Comparison of ENCODE assay signal across 13 cellular contexts in genomic region chr19:49165111-49165750, GRCh38. TPM values are rescaled to one million over a fixed set of nuclear protein-coding genes. Genes with fewer than 3 reads are reported as not detected.
DNase-seq lines count a peak whose midpoint lies in the region; ATAC-seq and TF ChIP-seq lines count a peak whose summit lies in the region.
"Had no signal": no experiment of that assay in that cellular context is flagged by ENCODE, and none has a peak within 500 bp of the region (broad histone marks: within the 10 kb centered on the region; RNA-seq: fewer than 3 reads in every experiment).

No MANE protein-coding gene starts in this region.

- ATAC-seq in WTC11 (no peak), mucosa of descending colon (peak; percentile 67), GM19328 (IDR thresholded peaks at IDR 0.05; ENCODE audit: unreplicated experiment) (no peak), HG03442 (IDR thresholded peaks at IDR 0.05; ENCODE audit: unreplicated experiment) (no peak), HG03565 (IDR thresholded peaks at IDR 0.05; ENCODE audit: unreplicated experiment) (no peak)

- peak overlapping the region; percentile 29 for H3K4me3 Mint-ChIP-seq in WTC11
- H3K4me3 Mint-ChIP-seq: activated CD4-positive, alpha-beta T cell treated with anti-CD3 and anti-CD28 coated beads, Interleukin-2, amount 10 ng/mL, durations not matched to agents 24 days and 14 days had no signal

- no peak for TF ChIP-seq CTCF in WTC11 (IDR thresholded peaks at IDR 0.05)
- TF ChIP-seq CTCF in mucosa of descending colon (IDR thresholded peaks at IDR 0.05), result no peak
- TF ChIP-seq CTCF in tibial artery (IDR thresholded peaks at IDR 0.05), result no peak

- CTCF ChIA-PET in WTC11 (lab: Charles Lee), result interaction anchor here (0.6 to 3.3 kb wide), 11 partner anchors 10 to 172 kb away, joined by 3 to 21 read pairs (median 6); partner anchors contain the start of genes HRC, LIN7B and RUVBL2

- H3K27me3 ChIP-seq in esophagus (ENCODE audit: control insufficient read depth in 1 of 2, insufficient read depth in 2 of 2, low read length in 2 of 2), result no peaks in the 10 kb centered on the region
- no peaks in the 10 kb centered on the region for H3K27me3 ChIP-seq in tibial artery

- POLR2A ChIA-PET in WTC11 (lab: Charles Lee), result interaction anchor here (0.5 to 0.7 kb wide), 2 partner anchors 10 to 79 kb away, joined by 3 to 4 read pairs; partner anchors contain the start of gene HRC

- H3K4me3 ChIP-seq in esophagus (ENCODE audit: low read depth in 1 of 2, low read length in 2 of 2), result no peak overlapping the region
- no peak overlapping the region for H3K4me3 ChIP-seq in mucosa of descending colon
- peak overlapping the region; percentile 3 to 12 for H3K4me3 ChIP-seq in tibial artery

- peaks cover 8% of the 10 kb centered on the region for H3K27me3 Mint-ChIP-seq in WTC11 (ENCODE audit: low read depth)

- H3K36me3 ChIP-seq in esophagus (ENCODE audit: control insufficient read depth in 2 of 2, insufficient read depth in 2 of 2, low read length in 1 of 2), result peaks cover 0 to 12% of the 10 kb centered on the region in 2 donors
- H3K36me3 ChIP-seq in mucosa of descending colon (ENCODE audit: low read depth), result no peaks in the 10 kb centered on the region
- H3K36me3 ChIP-seq in tibial artery, result peaks cover 8 to 28% (median 23%) of the 10 kb centered on the region in 3 donors

- H3K27ac ChIP-seq in esophagus (ENCODE audit: low read depth in 2 of 2, low read length in 1 of 2), result peak overlapping the region; percentile 43 to 59
- peak overlapping the region; percentile 82 to 87 for H3K27ac ChIP-seq in tibial artery
- H3K27ac ChIP-seq: parathyroid adenoma had no signal

- DNase-seq in WTC11 (ENCODE audit: low spot score) (no peak), mucosa of descending colon (peak in 2 of 3 donors; percentile 32 to 57), tibial artery (peak; percentile 42 to 81)
- DNase-seq: activated CD4-positive, alpha-beta T cell treated with anti-CD3 and anti-CD28 coated beads, Interleukin-2, amount 10 ng/mL, durations not matched to agents 24 days and 14 days; effector memory CD4-positive, alpha-beta T cell had no signal

- peaks cover 6% of the 10 kb centered on the region for H3K4me1 Mint-ChIP-seq in WTC11
- H3K4me1 Mint-ChIP-seq: activated CD4-positive, alpha-beta T cell treated with anti-CD3 and anti-CD28 coated beads, Interleukin-2, amount 10 ng/mL, durations not matched to agents 24 days and 14 days had no signal

- H3K36me3 Mint-ChIP-seq in WTC11, result no peaks in the 10 kb centered on the region

- H3K4me1 ChIP-seq in esophagus (ENCODE audit: control insufficient read depth in 2 of 2, insufficient read depth in 2 of 2, low read length in 1 of 2) (peaks cover 2 to 8% of the 10 kb centered on the region in 2 donors), mucosa of descending colon (ENCODE audit: low read depth) (peaks cover 46% of the 10 kb centered on the region), tibial artery (peaks cover 0 to 25% (median 19%) of the 10 kb centered on the region in 4 donors)
- H3K4me1 ChIP-seq: parathyroid adenoma had no signal

- H3K9me3 Mint-ChIP-seq in WTC11, result no peaks in the 10 kb centered on the region
- H3K9me3 Mint-ChIP-seq: activated CD4-positive, alpha-beta T cell treated with anti-CD3 and anti-CD28 coated beads, Interleukin-2, amount 10 ng/mL, durations not matched to agents 24 days and 14 days had no signal

- intact Hi-C loops in mucosa of descending colon (cut with DNase I, micrococcal nuclease), result no loop called here
- intact Hi-C loops in tibial artery (cut with DNase I; ENCODE audit: low total_unique reads), result no loop called here

- WGBS in esophagus, 2 donors, result 32 to 39% methylated on average over 24 of the region's 24 CpGs

- no peaks in the 10 kb centered on the region for H3K9me3 ChIP-seq in esophagus (ENCODE audit: control insufficient read depth in 2 of 2, insufficient read depth in 1 of 2, low read depth in 1 of 2, low read length in 1 of 2)
- no peaks in the 10 kb centered on the region for H3K9me3 ChIP-seq in mucosa of descending colon
- no peaks in the 10 kb centered on the region for H3K9me3 ChIP-seq in tibial artery

- H3K27ac Mint-ChIP-seq in WTC11, result peak overlapping the region; percentile 49; the same call in 1 of the 2 replicates
- H3K27ac Mint-ChIP-seq: activated CD4-positive, alpha-beta T cell treated with anti-CD3 and anti-CD28 coated beads, Interleukin-2, amount 10 ng/mL, durations not matched to agents 24 days and 14 days had no signal

TF ChIP-seq in WTC11, 78 proteins besides CTCF, POLR2A, EP300 and RAD21:
- TF ChIP-seq, protein P1, sequence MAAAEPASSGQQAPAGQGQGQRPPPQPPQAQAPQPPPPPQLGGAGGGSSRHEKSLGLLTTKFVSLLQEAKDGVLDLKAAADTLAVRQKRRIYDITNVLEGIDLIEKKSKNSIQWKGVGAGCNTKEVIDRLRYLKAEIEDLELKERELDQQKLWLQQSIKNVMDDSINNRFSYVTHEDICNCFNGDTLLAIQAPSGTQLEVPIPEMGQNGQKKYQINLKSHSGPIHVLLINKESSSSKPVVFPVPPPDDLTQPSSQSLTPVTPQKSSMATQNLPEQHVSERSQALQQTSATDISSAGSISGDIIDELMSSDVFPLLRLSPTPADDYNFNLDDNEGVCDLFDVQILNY (CRISPR knock-in tag; IDR thresholded peaks at IDR 0.05), result no peak
- no peak for TF ChIP-seq EMX1 (CRISPR knock-in tag; IDR thresholded peaks at IDR 0.05)
- no peak for TF ChIP-seq NR3C1 (CRISPR knock-in tag; conservative IDR thresholded peaks at IDR 0.05; ENCODE audit: low read depth)
- TF ChIP-seq ZNF263 (CRISPR knock-in tag; IDR thresholded peaks at IDR 0.05; ENCODE audit: low read depth), result no peak
- no peak for TF ChIP-seq ZNF317 (CRISPR knock-in tag; IDR thresholded peaks at IDR 0.05; ENCODE audit: borderline replicate concordance, low read depth)
- no peak for TF ChIP-seq MYBL2 (CRISPR knock-in tag; IDR thresholded peaks at IDR 0.05)
- no peak for TF ChIP-seq CREB1 (CRISPR knock-in tag; IDR thresholded peaks at IDR 0.05)
- no peak for TF ChIP-seq NR2C2 (CRISPR knock-in tag; IDR thresholded peaks at IDR 0.05)
- TF ChIP-seq, protein P2, sequence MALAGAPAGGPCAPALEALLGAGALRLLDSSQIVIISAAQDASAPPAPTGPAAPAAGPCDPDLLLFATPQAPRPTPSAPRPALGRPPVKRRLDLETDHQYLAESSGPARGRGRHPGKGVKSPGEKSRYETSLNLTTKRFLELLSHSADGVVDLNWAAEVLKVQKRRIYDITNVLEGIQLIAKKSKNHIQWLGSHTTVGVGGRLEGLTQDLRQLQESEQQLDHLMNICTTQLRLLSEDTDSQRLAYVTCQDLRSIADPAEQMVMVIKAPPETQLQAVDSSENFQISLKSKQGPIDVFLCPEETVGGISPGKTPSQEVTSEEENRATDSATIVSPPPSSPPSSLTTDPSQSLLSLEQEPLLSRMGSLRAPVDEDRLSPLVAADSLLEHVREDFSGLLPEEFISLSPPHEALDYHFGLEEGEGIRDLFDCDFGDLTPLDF (CRISPR knock-in tag; IDR thresholded peaks at IDR 0.05), result no peak
- TF ChIP-seq KAT7 (CRISPR knock-in tag; IDR thresholded peaks at IDR 0.05; ENCODE audit: borderline replicate concordance), result no peak
- no peak for TF ChIP-seq ZNF281 (CRISPR knock-in tag; IDR thresholded peaks at IDR 0.05)
- TF ChIP-seq ZNF232 (CRISPR knock-in tag; IDR thresholded peaks at IDR 0.05), result no peak
- no peak for TF ChIP-seq ZBTB43 (CRISPR knock-in tag; IDR thresholded peaks at IDR 0.05)

RNA-seq across cellular contexts. Expression of gene TRPM4, which starts 7.6 kb away (rescaled TPM):
- total RNA-seq in WTC11 (2021) (15.5 to 24.8 TPM (median 23.6 TPM) in 3 replicates), mucosa of descending colon (100 to 1,000 TPM; 182 to 398 (median 274) TPM)
- 10 to 100 TPM; 11.4 to 43.7 TPM for polyA plus RNA-seq in esophagus

RNA-seq across cellular contexts. Expression of gene HRC, which starts 10.0 kb away (rescaled TPM):
- total RNA-seq in WTC11 (2021) (1.9 to 5.0 TPM (median 4.6 TPM) in 3 replicates), mucosa of descending colon (1 to 10 TPM in 2 of 3 donors, under 1 TPM in 1; 0.73 to 1.9 (median 1.2) TPM)
- polyA plus RNA-seq in esophagus, result under 1 TPM; 0.39 to 0.65 TPM
- total RNA-seq: activated CD4-positive, alpha-beta T cell treated with anti-CD3 and anti-CD28 coated beads, Interleukin-2, amount 10 ng/mL, durations not matched to agents 24 days and 14 days; M059J; NCI-H460; SK-MEL-5 had no signal

RNA-seq across cellular contexts. Expression of gene PPFIA3, which starts 45.9 kb away (rescaled TPM):
- total RNA-seq in WTC11 (2021), result 25.5 to 30.1 TPM (median 27.3 TPM) in 3 replicates
- 10 to 100 TPM; 15.2 to 28.6 TPM for polyA plus RNA-seq in esophagus
- 10 to 100 TPM; 15.1 to 21.4 (median 19.6) TPM for total RNA-seq in mucosa of descending colon

RNA-seq across cellular contexts. Expression of gene C19orf73, which starts 46.3 kb away (rescaled TPM):
- total RNA-seq in WTC11 (2021), result 3.1 to 3.4 TPM (median 3.2 TPM) in 3 replicates
- polyA plus RNA-seq in esophagus, result 1 to 10 TPM; 2.3 to 5.4 TPM
- 1 to 10 TPM; 1.8 to 3.2 (median 2.1) TPM for total RNA-seq in mucosa of descending colon

RNA-seq across cellular contexts. Expression of gene LIN7B, which starts 51.1 kb away (rescaled TPM):
- total RNA-seq in WTC11 (2021), result 5.1 to 5.7 TPM (median 5.1 TPM) in 3 replicates
- 10 to 100 TPM; 13.7 to 18.5 TPM for polyA plus RNA-seq in esophagus
- total RNA-seq in mucosa of descending colon, result 10 to 100 TPM in 2 of 3 donors, 1 to 10 TPM in 1; 7.2 to 20.4 (median 11.7) TPM

Comparison
In these comparisons a context has a peak if more than half of its experiments do, and no peak if none do; other contexts are left out.
1. H3K4me3 ChIP-seq: peak in tibial artery (2 of 2); none in esophagus (0 of 2) and mucosa of descending colon (single experiment).